Comparison of ENCODE assay signal across 13 cellular contexts in the genomic region with DNA sequence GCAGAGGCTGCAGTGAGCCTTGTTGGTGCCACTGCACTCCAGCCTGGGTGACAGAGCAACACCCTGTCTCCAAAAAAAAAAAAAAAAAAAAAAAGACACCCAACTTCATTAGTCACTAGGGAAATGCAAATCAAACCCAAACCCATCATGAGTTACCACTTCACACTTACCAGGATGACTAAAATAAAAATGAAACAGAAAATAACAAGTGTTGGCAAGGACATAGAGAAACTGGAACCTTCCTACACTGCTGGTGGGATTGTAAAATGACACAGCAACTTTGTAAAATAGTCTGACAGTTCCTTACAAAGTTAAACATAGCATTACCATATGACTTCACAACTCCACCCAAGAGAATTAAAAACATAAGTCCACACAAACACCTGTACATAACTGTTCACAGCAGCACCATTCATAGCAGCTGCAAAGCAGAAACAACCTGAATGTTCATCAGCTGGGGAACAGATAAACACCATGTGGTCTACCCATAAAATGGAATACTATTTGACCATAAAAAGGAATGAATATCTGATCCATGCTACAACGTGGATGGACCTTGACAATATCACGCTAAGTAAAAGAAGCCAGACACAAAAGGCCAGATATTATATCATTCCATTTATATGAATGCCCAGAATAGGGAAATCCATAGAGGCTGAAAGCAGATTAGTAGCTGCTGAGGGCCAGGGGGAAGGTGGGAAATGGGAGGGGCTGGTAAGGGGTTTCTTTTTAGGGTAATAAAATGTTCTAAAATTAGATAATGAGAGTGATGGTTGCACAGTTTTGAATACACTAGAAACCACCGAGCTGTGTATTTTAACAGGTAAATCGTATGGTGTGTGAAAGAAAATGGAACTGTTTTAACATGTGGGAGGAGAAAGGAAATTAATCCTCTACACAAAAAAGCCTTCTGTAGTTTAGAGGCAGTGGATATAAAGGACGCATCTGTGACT. TPM values are rescaled to one million over a fixed set of nuclear protein-coding genes. Genes with fewer than 3 reads are reported as not detected.
DNase-seq lines count a peak whose midpoint lies in the region; ATAC-seq and FAIRE-seq lines count a peak whose summit lies in the region.
"Had no signal": no experiment of that assay in that cellular context is flagged by ENCODE, and none has a peak within 500 bp of the region (broad histone marks: within the 10 kb centered on the region; RNA-seq: fewer than 3 reads in every experiment).

No MANE protein-coding gene starts in this region.

- peaks cover 9% of the 10 kb centered on the region for H3K36me3 Mint-ChIP-seq in activated T-helper 1 cell treated with anti-CD3 and anti-CD28 coated beads, Interleukin-12 subunit alpha, Interleukin-12 subunit beta, Interleukin-2, Interleukin-4 antibody, amounts not matched to agents 30 ng/mL and 10 ng/mL and 1 ng/mL, durations not matched to agents 14 hours and 24 hours and 36 hours (ENCODE audit: low read depth)

- H3K4me3 ChIP-seq in right cardiac atrium (ENCODE audit: low read length): no peak overlapping the region

- intact Hi-C loops in activated T-helper 1 cell treated with anti-CD3 and anti-CD28 coated beads, Interleukin-12 subunit alpha, Interleukin-12 subunit beta, Interleukin-2, Interleukin-4 antibody, amounts not matched to agents 30 ng/mL and 10 ng/mL and 1 ng/mL, durations not matched to agents 14 hours and 24 hours and 36 hours (cut with micrococcal nuclease): loop anchor here (1.0 to 10.0 kb wide), 4 partner anchors 9 to 855 kb away; a partner anchor contains a TSS
- intact Hi-C loops in right cardiac atrium (cut with DNase I): no loop called here

- no peaks in the 10 kb centered on the region for H3K9me3 ChIP-seq in right cardiac atrium (ENCODE audit: control insufficient read depth, low read length)

- H3K27ac ChIP-seq in right cardiac atrium (ENCODE audit: low read length): no peak overlapping the region
- H3K27ac ChIP-seq: HL-60, WERI-Rb-1 had no signal

- 87% methylated on average over 5 of the region's 5 CpGs for WGBS in right cardiac atrium

- H3K27ac Mint-ChIP-seq in activated T-helper 1 cell treated with anti-CD3 and anti-CD28 coated beads, Interleukin-12 subunit alpha, Interleukin-12 subunit beta, Interleukin-2, Interleukin-4 antibody, amounts not matched to agents 30 ng/mL and 10 ng/mL and 1 ng/mL, durations not matched to agents 14 hours and 24 hours and 36 hours: peak overlapping the region; percentile 81

- peak overlapping the region; percentile 23 for H3K4me3 Mint-ChIP-seq in activated T-helper 1 cell treated with anti-CD3 and anti-CD28 coated beads, Interleukin-12 subunit alpha, Interleukin-12 subunit beta, Interleukin-2, Interleukin-4 antibody, amounts not matched to agents 30 ng/mL and 10 ng/mL and 1 ng/mL, durations not matched to agents 14 hours and 24 hours and 36 hours

- H3K9me3 Mint-ChIP-seq in activated T-helper 1 cell treated with anti-CD3 and anti-CD28 coated beads, Interleukin-12 subunit alpha, Interleukin-12 subunit beta, Interleukin-2, Interleukin-4 antibody, amounts not matched to agents 30 ng/mL and 10 ng/mL and 1 ng/mL, durations not matched to agents 14 hours and 24 hours and 36 hours: peaks cover 11% of the 10 kb centered on the region

- H3K4me1 ChIP-seq in right cardiac atrium (ENCODE audit: control insufficient read depth, insufficient read depth, low read length): no peaks in the 10 kb centered on the region

- H3K27me3 Mint-ChIP-seq in activated T-helper 1 cell treated with anti-CD3 and anti-CD28 coated beads, Interleukin-12 subunit alpha, Interleukin-12 subunit beta, Interleukin-2, Interleukin-4 antibody, amounts not matched to agents 30 ng/mL and 10 ng/mL and 1 ng/mL, durations not matched to agents 14 hours and 24 hours and 36 hours (ENCODE audit: insufficient read depth): no peaks in the 10 kb centered on the region

- H3K27me3 ChIP-seq in right cardiac atrium (ENCODE audit: control insufficient read depth, insufficient read depth): no peaks in the 10 kb centered on the region

- peak; percentile 87 for FAIRE-seq in GM18507 (lab: Jason Lieb, UNC)
- FAIRE-seq: colon had no signal

- peak; percentile 74 for ATAC-seq in GM19467 (IDR thresholded peaks at IDR 0.05; ENCODE audit: unreplicated experiment)
- peak; percentile 68 for ATAC-seq in HG03095 (IDR thresholded peaks at IDR 0.05; ENCODE audit: unreplicated experiment)
- no peak for ATAC-seq in right cardiac atrium

- DNase-seq in GM18507 (ENCODE audit: extremely low spot score, insufficient read length, low read depth): no peak
- no peak for DNase-seq in activated T-helper 1 cell treated with anti-CD3 and anti-CD28 coated beads, Interleukin-12 subunit alpha, Interleukin-12 subunit beta, Interleukin-2, Interleukin-4 antibody, amounts not matched to agents 30 ng/mL and 10 ng/mL and 1 ng/mL, durations not matched to agents 14 hours and 24 hours and 36 hours (ENCODE audit: low spot score)
- DNase-seq in right cardiac atrium: no peak
- DNase-seq in retina: no peak
- DNase-seq in stimulated activated CD4-positive, alpha-beta T cell treated with anti-CD3 and anti-CD28 coated beads, Interleukin-1b, Interleukin-23, amount 100 ng/mL, for 48 hours: no peak
- DNase-seq in epidermal melanocyte (ENCODE audit: insufficient read length, low spot score): no peak
- DNase-seq: DMS79, NCI-H510A treated with DMSO at 0.1 percent for 48 hours, WERI-Rb-1 had no signal

- H3K4me1 Mint-ChIP-seq in activated T-helper 1 cell treated with anti-CD3 and anti-CD28 coated beads, Interleukin-12 subunit alpha, Interleukin-12 subunit beta, Interleukin-2, Interleukin-4 antibody, amounts not matched to agents 30 ng/mL and 10 ng/mL and 1 ng/mL, durations not matched to agents 14 hours and 24 hours and 36 hours (ENCODE audit: low read depth): peaks cover 25% of the 10 kb centered on the region

RNA-seq across cellular contexts. Expression of a gene that starts 18.3 kb away (rescaled TPM):
- total RNA-seq in activated T-helper 1 cell treated with anti-CD3 and anti-CD28 coated beads, Interleukin-12 subunit alpha, Interleukin-12 subunit beta, Interleukin-2, Interleukin-4 antibody, amounts not matched to agents 30 ng/mL and 10 ng/mL and 1 ng/mL, durations not matched to agents 14 hours and 24 hours and 36 hours: 9.0 and 10.1 TPM in 2 replicates
- total RNA-seq in right cardiac atrium: 10 to 100 TPM; 66.5 to 84.7 (median 71.8) TPM
- polyA plus RNA-seq in right cardiac atrium: 70.0 TPM

Comparison
In these comparisons a context has a peak if more than half of its experiments do, and no peak if none do; other contexts are left out.
1. ATAC-seq: peak in GM19467 (single experiment) and HG03095 (single experiment); none in right cardiac atrium (0 of 2).